ENCODE assay signal across 29 cellular contexts in genomic region chr14:41549282-41549681, GRCh38. TPM values are rescaled to one million over a fixed set of nuclear protein-coding genes. Genes with fewer than 3 reads are reported as not detected.
"Had no signal": no experiment of that assay in that cellular context is flagged by ENCODE, and none has a peak within 500 bp of the region (broad histone marks: within the 10 kb centered on the region; RNA-seq: fewer than 3 reads in every experiment).

No MANE protein-coding gene starts in this region.

- H3K36me3 ChIP-seq: adrenal gland, cardiac muscle cell, stomach, suprapubic skin, tibial nerve had no signal

- H3K4me3 Mint-ChIP-seq: activated B cell treated with CpG ODN at 0.5 μM for 24 hours; activated CD4-positive, alpha-beta T cell treated with anti-CD3 and anti-CD28 coated beads for 36 hours; activated naive CD8-positive, alpha-beta T cell; activated T-cell treated with anti-CD3 and anti-CD28 coated beads, Interleukin-2, amount 50 U/mL, for 24 hours; activated T-helper 17 cell treated with anti-CD3 and anti-CD28 coated beads, Interleukin-2, amount 50 U/mL, for 72 hours; naive thymus-derived CD4-positive, alpha-beta T cell; neural crest cell; stimulated activated memory B cell treated with anti-CD40 and anti-IgM and Interleukin-4, amounts not matched to agents 10 μg/mL and 1 μg/mL and 100 μg/mL, for 72 hours; T-helper 1 cell treated with Interleukin-12 subunit alpha and Interleukin-12 subunit beta and Interleukin-4 antibody, amounts not matched to agents 30 μg/mL and 1 μg/mL, for 36 hours had no signal

- FAIRE-seq: frontal cortex, small intestine, urothelium cell line had no signal

- ATAC-seq: activated CD4-positive, alpha-beta T cell treated with anti-CD3 and anti-CD28 coated beads for 36 hours; activated T-helper 17 cell treated with anti-CD3 and anti-CD28 coated beads, Interleukin-2, amount 50 U/mL, for 72 hours; left ventricle myocardium superior; naive thymus-derived CD4-positive, alpha-beta T cell; sciatic nerve; stimulated activated memory B cell treated with anti-CD40 and anti-IgM and Interleukin-4, amounts not matched to agents 10 μg/mL and 1 μg/mL and 100 μg/mL, for 72 hours had no signal

- H3K9me3 Mint-ChIP-seq: activated B cell treated with CpG ODN at 0.5 μM for 24 hours; activated T-cell treated with anti-CD3 and anti-CD28 coated beads, Interleukin-2, amount 50 U/mL, for 24 hours; neural crest cell had no signal

- H3K9me3 ChIP-seq: adrenal gland, stomach, suprapubic skin, tibial nerve had no signal

- H3K4me3 ChIP-seq: adrenal gland, cardiac muscle cell, stomach, suprapubic skin, tibial nerve had no signal

- H3K27me3 Mint-ChIP-seq: activated B cell treated with CpG ODN at 0.5 μM for 24 hours; activated CD4-positive, alpha-beta T cell treated with anti-CD3 and anti-CD28 coated beads for 36 hours; activated naive CD8-positive, alpha-beta T cell; activated T-cell treated with anti-CD3 and anti-CD28 coated beads, Interleukin-2, amount 50 U/mL, for 24 hours; activated T-helper 17 cell treated with anti-CD3 and anti-CD28 coated beads, Interleukin-2, amount 50 U/mL, for 72 hours; stimulated activated memory B cell treated with anti-CD40 and anti-IgM and Interleukin-4, amounts not matched to agents 10 μg/mL and 1 μg/mL and 100 μg/mL, for 72 hours had no signal

- H3K27me3 ChIP-seq: adrenal gland, cardiac muscle cell, stomach, suprapubic skin, tibial nerve had no signal

- H3K4me1 ChIP-seq: adrenal gland, stomach, suprapubic skin, tibial nerve had no signal

- H3K36me3 Mint-ChIP-seq: activated naive CD8-positive, alpha-beta T cell; naive thymus-derived CD4-positive, alpha-beta T cell; stimulated activated memory B cell treated with anti-CD40 and anti-IgM and Interleukin-4, amounts not matched to agents 10 μg/mL and 1 μg/mL and 100 μg/mL, for 72 hours had no signal

- H3K4me1 Mint-ChIP-seq: activated B cell treated with CpG ODN at 0.5 μM for 24 hours; activated CD4-positive, alpha-beta T cell treated with anti-CD3 and anti-CD28 coated beads for 36 hours; activated T-helper 17 cell treated with anti-CD3 and anti-CD28 coated beads, Interleukin-2, amount 50 U/mL, for 72 hours; naive thymus-derived CD4-positive, alpha-beta T cell; neural crest cell; stimulated activated memory B cell treated with anti-CD40 and anti-IgM and Interleukin-4, amounts not matched to agents 10 μg/mL and 1 μg/mL and 100 μg/mL, for 72 hours had no signal

- H3K27ac Mint-ChIP-seq: activated B cell treated with CpG ODN at 0.5 μM for 24 hours; activated CD4-positive, alpha-beta T cell treated with anti-CD3 and anti-CD28 coated beads for 36 hours; activated naive CD8-positive, alpha-beta T cell; activated T-cell treated with anti-CD3 and anti-CD28 coated beads, Interleukin-2, amount 50 U/mL, for 24 hours; activated T-helper 17 cell treated with anti-CD3 and anti-CD28 coated beads, Interleukin-2, amount 50 U/mL, for 72 hours; naive thymus-derived CD4-positive, alpha-beta T cell; stimulated activated memory B cell treated with anti-CD40 and anti-IgM and Interleukin-4, amounts not matched to agents 10 μg/mL and 1 μg/mL and 100 μg/mL, for 72 hours; T-helper 1 cell treated with Interleukin-12 subunit alpha and Interleukin-12 subunit beta and Interleukin-4 antibody, amounts not matched to agents 30 μg/mL and 1 μg/mL, for 36 hours had no signal

- H3K27ac ChIP-seq: adrenal gland, stomach, suprapubic skin, tibial nerve had no signal

- DNase-seq: activated B cell treated with CpG ODN at 0.5 μM for 24 hours; activated CD4-positive, alpha-beta T cell treated with anti-CD3 and anti-CD28 coated beads for 36 hours; activated CD4-positive, alpha-beta T cell treated with anti-CD3 and anti-CD28 coated beads, Interleukin-2, amount 50 U/mL, for 4 hours; activated CD8-positive, alpha-beta memory T cell treated with anti-CD3 and anti-CD28 coated beads for 24 hours; activated CD8-positive, alpha-beta memory T cell treated with anti-CD3 and anti-CD28 coated beads, Interleukin-2, amount 50 U/mL, for 4 hours; activated T-cell treated with anti-CD3 and anti-CD28 coated beads, Interleukin-2, amount 50 U/mL, for 24 hours; adrenal gland; cortex of kidney; erythroblast; hypothalamus; left ventricle myocardium superior; naive thymus-derived CD4-positive, alpha-beta T cell; occipital lobe; posterior cingulate gyrus; small intestine; stimulated activated CD4-positive, alpha-beta T cell treated with anti-CD3 and anti-CD28 coated beads, Interleukin-15, amount 100 ng/mL, for 24 hours; stomach; T1000 had no signal

RNA-seq across cellular contexts. Expression of gene LRFN5, which starts 57.4 kb away (rescaled TPM):
- total RNA-seq: activated CD4-positive, alpha-beta T cell treated with anti-CD3 and anti-CD28 coated beads for 36 hours; activated T-helper 17 cell treated with anti-CD3 and anti-CD28 coated beads, Interleukin-2, amount 50 U/mL, for 72 hours; naive thymus-derived CD4-positive, alpha-beta T cell had no signal
- polyA plus RNA-seq: naive thymus-derived CD4-positive, alpha-beta T cell had no signal
